Comparison of ENCODE assay signal across 1 cellular context in the genomic region with DNA sequence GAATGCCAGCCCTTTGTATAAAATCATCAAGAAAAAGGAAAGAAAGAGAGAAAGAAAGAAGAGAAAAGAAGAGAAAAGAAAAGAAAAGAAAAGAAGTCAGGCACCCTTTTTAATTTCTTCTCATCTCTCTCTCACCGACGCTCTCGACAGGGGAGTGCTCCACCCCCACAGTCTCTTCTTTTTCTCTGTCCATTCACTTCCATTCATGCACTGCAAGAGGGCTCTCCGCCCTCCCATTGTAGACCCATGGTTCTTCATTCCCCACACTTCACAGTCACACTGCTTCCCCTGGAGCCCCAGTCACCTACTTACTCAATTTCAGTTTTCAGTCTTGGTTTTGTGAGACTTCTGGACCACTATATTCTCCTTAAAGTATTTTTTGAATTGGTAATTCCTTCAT.
TF ChIP-seq lines count a peak whose summit lies in the region.

No MANE protein-coding gene starts in this region.

TF ChIP-seq in WTC11, 78 proteins besides CTCF, POLR2A, EP300 and RAD21 (continued from another document):
- TF ChIP-seq ETV6 (CRISPR knock-in tag; IDR thresholded peaks at IDR 0.05) = no peak
- no peak for TF ChIP-seq TEAD4 (CRISPR knock-in tag; IDR thresholded peaks at IDR 0.05)
TF ChIP-seq in WTC11: peak in this region for 0.
